11 cellular contexts compared by ENCODE assay signal in genomic region chr11:68998390-68998911, GRCh38. TPM values are rescaled to one million over a fixed set of nuclear protein-coding genes. Genes with fewer than 3 reads are reported as not detected.
DNase-seq lines count a peak whose midpoint lies in the region; ATAC-seq and TF ChIP-seq lines count a peak whose summit lies in the region.
"Had no signal": no experiment of that assay in that cellular context is flagged by ENCODE, and none has a peak within 500 bp of the region (broad histone marks: within the 10 kb centered on the region; RNA-seq: fewer than 3 reads in every experiment).

No MANE protein-coding gene starts in this region.

- no peak overlapping the region for H3K9ac ChIP-seq in BLaER1

- no peaks in the 10 kb centered on the region for H3K9me3 Mint-ChIP-seq in activated T-helper 17 cell treated with anti-CD3 and anti-CD28 coated beads, Interleukin-2, amount 50 U/mL, for 72 hours
- H3K9me3 Mint-ChIP-seq: activated naive CD8-positive, alpha-beta T cell treated with anti-CD3 and anti-CD28 coated beads, Interleukin-2, amount 50 U/mL, for 24 hours; CD8-positive, alpha-beta T cell had no signal

- H3K4me1 ChIP-seq in BLaER1, result peaks cover 19% of the 10 kb centered on the region
- peaks cover 0 to 7% of the 10 kb centered on the region in 2 donors for H3K4me1 ChIP-seq in left lung
- H3K4me1 ChIP-seq: HAP-1 had no signal

- no peak overlapping the region for H3K27ac Mint-ChIP-seq in activated T-helper 17 cell treated with anti-CD3 and anti-CD28 coated beads, Interleukin-2, amount 50 U/mL, for 72 hours
- H3K27ac Mint-ChIP-seq: activated naive CD8-positive, alpha-beta T cell treated with anti-CD3 and anti-CD28 coated beads, Interleukin-2, amount 50 U/mL, for 24 hours; CD8-positive, alpha-beta T cell had no signal

- H3K4me2 ChIP-seq in BLaER1, result peak overlapping the region; percentile 49

- H3K27me3 ChIP-seq in BLaER1, result no peaks in the 10 kb centered on the region
- H3K27me3 ChIP-seq in left lung, result peaks cover 0 to 35% of the 10 kb centered on the region in 2 donors

- H4K20me1 ChIP-seq in BLaER1, result no peaks in the 10 kb centered on the region

- H3K9me3 ChIP-seq in BLaER1 (no peaks in the 10 kb centered on the region), left lung (no peaks in the 10 kb centered on the region)
- H3K9me3 ChIP-seq: HAP-1 had no signal

- TF ChIP-seq CTCF in left lung (IDR thresholded peaks at IDR 0.05), result no peak

- intact Hi-C loops in left lung (cut with DNase I), result no loop called here

- H3K36me3 Mint-ChIP-seq in activated T-helper 17 cell treated with anti-CD3 and anti-CD28 coated beads, Interleukin-2, amount 50 U/mL, for 72 hours (ENCODE audit: low read depth), result no peaks in the 10 kb centered on the region
- H3K36me3 Mint-ChIP-seq: CD8-positive, alpha-beta T cell had no signal

- no peaks in the 10 kb centered on the region for H3K4me1 Mint-ChIP-seq in activated T-helper 17 cell treated with anti-CD3 and anti-CD28 coated beads, Interleukin-2, amount 50 U/mL, for 72 hours
- H3K4me1 Mint-ChIP-seq: activated naive CD8-positive, alpha-beta T cell treated with anti-CD3 and anti-CD28 coated beads, Interleukin-2, amount 50 U/mL, for 24 hours had no signal

- H3K27me3 Mint-ChIP-seq in activated T-helper 17 cell treated with anti-CD3 and anti-CD28 coated beads, Interleukin-2, amount 50 U/mL, for 72 hours, result peaks cover 4% of the 10 kb centered on the region

- no peak overlapping the region for H3K4me3 Mint-ChIP-seq in activated T-helper 17 cell treated with anti-CD3 and anti-CD28 coated beads, Interleukin-2, amount 50 U/mL, for 72 hours
- H3K4me3 Mint-ChIP-seq: activated naive CD8-positive, alpha-beta T cell treated with anti-CD3 and anti-CD28 coated beads, Interleukin-2, amount 50 U/mL, for 24 hours; CD8-positive, alpha-beta T cell had no signal

- no peak overlapping the region for H3K27ac ChIP-seq in BLaER1
- no peak overlapping the region for H3K27ac ChIP-seq in left lung

- H3K36me3 ChIP-seq in BLaER1 (no peaks in the 10 kb centered on the region), left lung (no peaks in the 10 kb centered on the region)
- H3K36me3 ChIP-seq: HAP-1 had no signal

- no peak overlapping the region for H3K4me3 ChIP-seq in BLaER1
- no peak overlapping the region for H3K4me3 ChIP-seq in left lung
- H3K4me3 ChIP-seq: HAP-1 had no signal

- DNase-seq in NCI-H1436 (lab: John Stamatoyannopoulos, UW) (peak; percentile 38), SW480 (ENCODE audit: low spot score) (peak; percentile 56), left lung (peak; percentile 21 to 31)
- DNase-seq: activated naive CD8-positive, alpha-beta T cell treated with anti-CD3 and anti-CD28 coated beads, Interleukin-2, amount 50 U/mL, for 24 hours; CD8-positive, alpha-beta T cell had no signal

- ATAC-seq in left lung (no peak), HG02623 (IDR thresholded peaks at IDR 0.05; ENCODE audit: unreplicated experiment) (no peak), GM19397 (IDR thresholded peaks at IDR 0.05; ENCODE audit: unreplicated experiment) (no peak), GM21528 (IDR thresholded peaks at IDR 0.05; ENCODE audit: low FRiP score, unreplicated experiment) (no peak)
- no peak for ATAC-seq in activated T-helper 17 cell treated with anti-CD3 and anti-CD28 coated beads, Interleukin-2, amount 50 U/mL, for 72 hours (replicated peaks)
- ATAC-seq: activated naive CD8-positive, alpha-beta T cell treated with anti-CD3 and anti-CD28 coated beads, Interleukin-2, amount 50 U/mL, for 24 hours; CD8-positive, alpha-beta T cell had no signal

RNA-seq across cellular contexts. Expression of gene MRGPRF, which starts 14.6 kb away (rescaled TPM):
- 10 to 100 TPM; 12.6 to 22.6 TPM for total RNA-seq in left lung
- not detected for total RNA-seq in activated T-helper 17 cell treated with anti-CD3 and anti-CD28 coated beads, Interleukin-2, amount 50 U/mL, for 72 hours
- total RNA-seq: CD8-positive, alpha-beta T cell had no signal

RNA-seq across cellular contexts. Expression of gene MRGPRD, which starts 17.7 kb away (rescaled TPM):
- total RNA-seq in left lung, result not detected
- not detected for total RNA-seq in activated T-helper 17 cell treated with anti-CD3 and anti-CD28 coated beads, Interleukin-2, amount 50 U/mL, for 72 hours
- total RNA-seq: CD8-positive, alpha-beta T cell had no signal

RNA-seq across cellular contexts. Expression of gene TPCN2, which starts 50.3 kb away (rescaled TPM):
- 10 to 100 TPM; 14.7 to 22.0 TPM for total RNA-seq in left lung
- total RNA-seq in activated T-helper 17 cell treated with anti-CD3 and anti-CD28 coated beads, Interleukin-2, amount 50 U/mL, for 72 hours, result 10 to 100 TPM; 12.8 to 15.9 TPM

Comparison
In these comparisons a context has a peak if more than half of its experiments do, and no peak if none do; other contexts are left out.
1. RNA of gene MRGPRF, which starts 14.6 kb away (total RNA-seq): 12.6 to 22.6 TPM in left lung; not detected in activated T-helper 17 cell treated with anti-CD3 and anti-CD28 coated beads, Interleukin-2, amount 50 U/mL, for 72 hours; every median in the first group is over 10 times any median in the second.
2. Peak in every context shown above with its lines, with median percentiles within 50 percentile points of each other: DNase-seq.